In genomic region chr20:63482021-63482587, GRCh38 we compare ENCODE assay signal across 2 cellular contexts.
TF ChIP-seq lines count a peak whose summit lies in the region.

No MANE protein-coding gene starts in this region.

TF ChIP-seq in GM23338, 12 proteins besides CTCF, POLR2A, EP300 and RAD21 (continued from another document):
- TF ChIP-seq, protein P1, sequence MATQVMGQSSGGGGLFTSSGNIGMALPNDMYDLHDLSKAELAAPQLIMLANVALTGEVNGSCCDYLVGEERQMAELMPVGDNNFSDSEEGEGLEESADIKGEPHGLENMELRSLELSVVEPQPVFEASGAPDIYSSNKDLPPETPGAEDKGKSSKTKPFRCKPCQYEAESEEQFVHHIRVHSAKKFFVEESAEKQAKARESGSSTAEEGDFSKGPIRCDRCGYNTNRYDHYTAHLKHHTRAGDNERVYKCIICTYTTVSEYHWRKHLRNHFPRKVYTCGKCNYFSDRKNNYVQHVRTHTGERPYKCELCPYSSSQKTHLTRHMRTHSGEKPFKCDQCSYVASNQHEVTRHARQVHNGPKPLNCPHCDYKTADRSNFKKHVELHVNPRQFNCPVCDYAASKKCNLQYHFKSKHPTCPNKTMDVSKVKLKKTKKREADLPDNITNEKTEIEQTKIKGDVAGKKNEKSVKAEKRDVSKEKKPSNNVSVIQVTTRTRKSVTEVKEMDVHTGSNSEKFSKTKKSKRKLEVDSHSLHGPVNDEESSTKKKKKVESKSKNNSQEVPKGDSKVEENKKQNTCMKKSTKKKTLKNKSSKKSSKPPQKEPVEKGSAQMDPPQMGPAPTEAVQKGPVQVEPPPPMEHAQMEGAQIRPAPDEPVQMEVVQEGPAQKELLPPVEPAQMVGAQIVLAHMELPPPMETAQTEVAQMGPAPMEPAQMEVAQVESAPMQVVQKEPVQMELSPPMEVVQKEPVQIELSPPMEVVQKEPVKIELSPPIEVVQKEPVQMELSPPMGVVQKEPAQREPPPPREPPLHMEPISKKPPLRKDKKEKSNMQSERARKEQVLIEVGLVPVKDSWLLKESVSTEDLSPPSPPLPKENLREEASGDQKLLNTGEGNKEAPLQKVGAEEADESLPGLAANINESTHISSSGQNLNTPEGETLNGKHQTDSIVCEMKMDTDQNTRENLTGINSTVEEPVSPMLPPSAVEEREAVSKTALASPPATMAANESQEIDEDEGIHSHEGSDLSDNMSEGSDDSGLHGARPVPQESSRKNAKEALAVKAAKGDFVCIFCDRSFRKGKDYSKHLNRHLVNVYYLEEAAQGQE (IDR thresholded peaks at IDR 0.05; ENCODE audit: unreplicated experiment), result no peak
- no peak for TF ChIP-seq NANOG (IDR thresholded peaks at IDR 0.05; ENCODE audit: borderline replicate concordance)
- TF ChIP-seq, protein P2, sequence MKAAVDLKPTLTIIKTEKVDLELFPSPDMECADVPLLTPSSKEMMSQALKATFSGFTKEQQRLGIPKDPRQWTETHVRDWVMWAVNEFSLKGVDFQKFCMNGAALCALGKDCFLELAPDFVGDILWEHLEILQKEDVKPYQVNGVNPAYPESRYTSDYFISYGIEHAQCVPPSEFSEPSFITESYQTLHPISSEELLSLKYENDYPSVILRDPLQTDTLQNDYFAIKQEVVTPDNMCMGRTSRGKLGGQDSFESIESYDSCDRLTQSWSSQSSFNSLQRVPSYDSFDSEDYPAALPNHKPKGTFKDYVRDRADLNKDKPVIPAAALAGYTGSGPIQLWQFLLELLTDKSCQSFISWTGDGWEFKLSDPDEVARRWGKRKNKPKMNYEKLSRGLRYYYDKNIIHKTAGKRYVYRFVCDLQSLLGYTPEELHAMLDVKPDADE (IDR thresholded peaks at IDR 0.05), result no peak
- no peak for TF ChIP-seq JUNB (IDR thresholded peaks at IDR 0.05; ENCODE audit: unreplicated experiment)
- no peak for TF ChIP-seq EZH2phosphoT487 (IDR thresholded peaks at IDR 0.05; ENCODE audit: unreplicated experiment)
- no peak for TF ChIP-seq CREB1 (CRISPR knock-in tag; IDR thresholded peaks at IDR 0.05; ENCODE audit: low read depth)

TF ChIP-seq in SK-N-SH treated with all-trans-retinoic acid at 6 μM for 48 hours, 23 proteins besides CTCF, POLR2A, EP300 and RAD21 (continued from another document):
- TF ChIP-seq, protein P3, sequence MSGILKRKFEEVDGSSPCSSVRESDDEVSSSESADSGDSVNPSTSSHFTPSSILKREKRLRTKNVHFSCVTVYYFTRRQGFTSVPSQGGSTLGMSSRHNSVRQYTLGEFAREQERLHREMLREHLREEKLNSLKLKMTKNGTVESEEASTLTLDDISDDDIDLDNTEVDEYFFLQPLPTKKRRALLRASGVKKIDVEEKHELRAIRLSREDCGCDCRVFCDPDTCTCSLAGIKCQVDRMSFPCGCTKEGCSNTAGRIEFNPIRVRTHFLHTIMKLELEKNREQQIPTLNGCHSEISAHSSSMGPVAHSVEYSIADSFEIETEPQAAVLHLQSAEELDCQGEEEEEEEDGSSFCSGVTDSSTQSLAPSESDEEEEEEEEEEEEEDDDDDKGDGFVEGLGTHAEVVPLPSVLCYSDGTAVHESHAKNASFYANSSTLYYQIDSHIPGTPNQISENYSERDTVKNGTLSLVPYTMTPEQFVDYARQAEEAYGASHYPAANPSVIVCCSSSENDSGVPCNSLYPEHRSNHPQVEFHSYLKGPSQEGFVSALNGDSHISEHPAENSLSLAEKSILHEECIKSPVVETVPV (CRISPR knock-in tag; IDR thresholded peaks at IDR 0.05), result no peak
- no peak for TF ChIP-seq PATZ1 (CRISPR knock-in tag; IDR thresholded peaks at IDR 0.05; ENCODE audit: borderline replicate concordance)
- TF ChIP-seq ISL1 (CRISPR knock-in tag; IDR thresholded peaks at IDR 0.05), result no peak
- no peak for TF ChIP-seq ESRRG (CRISPR knock-in tag; IDR thresholded peaks at IDR 0.05)
- TF ChIP-seq ZFP3 (CRISPR knock-in tag; IDR thresholded peaks at IDR 0.05), result no peak
- no peak for TF ChIP-seq TSHZ2 (CRISPR knock-in tag; IDR thresholded peaks at IDR 0.05)
- no peak for TF ChIP-seq TCF4 (CRISPR knock-in tag; IDR thresholded peaks at IDR 0.05; ENCODE audit: borderline replicate concordance)
- TF ChIP-seq ARNTL (CRISPR knock-in tag; IDR thresholded peaks at IDR 0.05; ENCODE audit: borderline replicate concordance, low read depth), result no peak
- TF ChIP-seq POU6F1 (CRISPR knock-in tag; IDR thresholded peaks at IDR 0.05; ENCODE audit: borderline replicate concordance, low read depth), result no peak
TF ChIP-seq in SK-N-SH treated with all-trans-retinoic acid at 6 μM for 48 hours: peak in this region for 0.
